In the genomic region with DNA sequence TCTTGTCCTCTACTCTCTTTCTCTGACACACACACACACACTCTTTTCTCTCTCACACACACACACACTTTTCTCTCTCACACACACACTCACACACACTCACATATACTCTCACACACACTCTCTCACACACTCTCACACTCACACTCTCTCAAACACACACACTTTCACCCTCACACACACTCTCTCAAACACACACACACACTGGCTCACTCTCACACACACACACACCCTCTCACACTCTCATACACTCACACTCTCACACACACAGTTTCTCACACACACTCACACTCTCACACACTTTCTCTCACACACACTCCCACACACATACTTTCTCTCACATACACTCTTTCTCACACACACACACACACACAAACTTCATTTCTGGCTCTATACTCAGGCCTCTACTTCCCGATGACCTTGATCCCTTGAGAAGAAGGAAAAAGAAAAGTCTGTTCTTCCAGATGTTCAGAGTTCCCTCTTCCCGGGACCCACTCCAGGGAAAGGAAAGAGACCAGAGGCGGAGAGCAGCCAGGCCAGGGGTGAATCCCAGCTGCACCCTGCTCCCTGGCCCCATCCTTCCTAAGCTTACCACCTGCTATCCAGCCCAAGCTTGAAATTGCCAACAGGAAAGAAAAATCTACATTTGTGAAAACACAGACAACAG, we compare ENCODE assay signal across 26 cellular contexts.
"Had no signal": no experiment of that assay in that cellular context is flagged by ENCODE, and none has a peak within 500 bp of the region (broad histone marks: within the 10 kb centered on the region; RNA-seq: fewer than 3 reads in every experiment).

No MANE protein-coding gene starts in this region.

- H3K27me3 ChIP-seq: esophagus squamous epithelium, gastroesophageal sphincter had no signal

- H3K9me3 ChIP-seq: esophagus squamous epithelium, lower lobe of right lung, mucosa of descending colon, prostate gland, thoracic aorta had no signal

- H3K4me3 Mint-ChIP-seq: activated B cell treated with CpG ODN at 0.5 μM for 24 hours; activated CD4-positive, alpha-beta T cell treated with anti-CD3 and anti-CD28 coated beads for 36 hours; activated naive CD8-positive, alpha-beta T cell; activated T-cell treated with anti-CD3 and anti-CD28 coated beads, Interleukin-2, amount 50 U/mL, for 4 hours; central memory CD8-positive, alpha-beta T cell; endodermal cell; stimulated activated naive B cell treated with anti-CD40 and anti-IgM and Interleukin-4, amounts not matched to agents 10 μg/mL and 1 μg/mL and 100 μg/mL, for 72 hours; T-helper 1 cell treated with Interleukin-12 subunit alpha and Interleukin-12 subunit beta and Interleukin-4 antibody, amounts not matched to agents 30 μg/mL and 1 μg/mL, for 36 hours; type B pancreatic cell had no signal

- H3K36me3 ChIP-seq: esophagus squamous epithelium, gastroesophageal sphincter, lower lobe of right lung, prostate gland, thoracic aorta had no signal

- H3K4me1 ChIP-seq: lower lobe of right lung, prostate gland had no signal

- H3K9me3 Mint-ChIP-seq: activated T-cell treated with anti-CD3 and anti-CD28 coated beads, Interleukin-2, amount 50 U/mL, for 4 hours had no signal

- H3K4me1 Mint-ChIP-seq: activated CD4-positive, alpha-beta T cell treated with anti-CD3 and anti-CD28 coated beads for 36 hours; central memory CD8-positive, alpha-beta T cell; endodermal cell had no signal

- ATAC-seq: activated CD4-positive, alpha-beta T cell treated with anti-CD3 and anti-CD28 coated beads for 36 hours; activated T-cell treated with anti-CD3 and anti-CD28 coated beads, Interleukin-2, amount 50 U/mL, for 4 hours; gastroesophageal sphincter; left colon; lower lobe of right lung; mucosa of descending colon; right cardiac atrium; stimulated activated naive B cell treated with anti-CD40 and anti-IgM and Interleukin-4, amounts not matched to agents 10 μg/mL and 1 μg/mL and 100 μg/mL, for 72 hours had no signal

- DNase-seq: activated B cell treated with CpG ODN at 0.5 μM for 24 hours; activated CD4-positive, alpha-beta T cell treated with anti-CD3 and anti-CD28 coated beads for 36 hours; activated CD4-positive, alpha-beta T cell treated with anti-CD3 and anti-CD28 coated beads, Interleukin-2, amount 50 U/mL, for 48 hours; activated CD8-positive, alpha-beta memory T cell treated with anti-CD3 and anti-CD28 coated beads, Interleukin-2, amount 50 U/mL, for 48 hours; activated naive CD4-positive, alpha-beta T cell; activated T-cell treated with anti-CD3 and anti-CD28 coated beads, Interleukin-2, amount 50 U/mL, for 4 hours; endodermal cell; esophagus squamous epithelium; head of caudate nucleus; left colon; lower lobe of right lung; mesendoderm; mucosa of descending colon; stimulated activated CD4-positive, alpha-beta T cell treated with anti-CD3 and anti-CD28 coated beads, Interleukin-2, amount 100 ng/mL, for 24 hours; stimulated activated naive B cell treated with anti-CD40 and anti-IgM and Interleukin-4, amounts not matched to agents 10 μg/mL and 1 μg/mL and 100 μg/mL, for 72 hours; T1000 had no signal

- H3K36me3 Mint-ChIP-seq: activated naive CD8-positive, alpha-beta T cell; type B pancreatic cell had no signal

- H3K27ac ChIP-seq: gastroesophageal sphincter, lower lobe of right lung, prostate gland, skin epidermis, thoracic aorta had no signal

- H3K4me3 ChIP-seq: esophagus squamous epithelium, gastroesophageal sphincter, lower lobe of right lung, mucosa of descending colon, prostate gland, skin epidermis, thoracic aorta had no signal

- H3K27ac Mint-ChIP-seq: activated B cell treated with CpG ODN at 0.5 μM for 24 hours; activated CD4-positive, alpha-beta T cell treated with anti-CD3 and anti-CD28 coated beads for 36 hours; activated naive CD8-positive, alpha-beta T cell; activated T-helper 2 cell treated with anti-CD3 and anti-CD28 coated beads, Interferon-gamma antibody, Interleukin-2, Interleukin-4, amounts not matched to agents 10 μg/mL and 5 μg/mL and 100 μg/mL, durations not matched to agents 14 hours and 24 hours and 36 hours; endodermal cell; stimulated activated naive B cell treated with anti-CD40 and anti-IgM and Interleukin-4, amounts not matched to agents 10 μg/mL and 1 μg/mL and 100 μg/mL, for 72 hours; T-helper 1 cell treated with Interleukin-12 subunit alpha and Interleukin-12 subunit beta and Interleukin-4 antibody, amounts not matched to agents 30 μg/mL and 1 μg/mL, for 36 hours; type B pancreatic cell had no signal

- H3K27me3 Mint-ChIP-seq: activated B cell treated with CpG ODN at 0.5 μM for 24 hours; activated CD4-positive, alpha-beta T cell treated with anti-CD3 and anti-CD28 coated beads for 36 hours; activated naive CD8-positive, alpha-beta T cell; central memory CD8-positive, alpha-beta T cell; stimulated activated naive B cell treated with anti-CD40 and anti-IgM and Interleukin-4, amounts not matched to agents 10 μg/mL and 1 μg/mL and 100 μg/mL, for 72 hours; type B pancreatic cell had no signal
